Comparison of ENCODE assay signal across 8 cellular contexts in the genomic region with DNA sequence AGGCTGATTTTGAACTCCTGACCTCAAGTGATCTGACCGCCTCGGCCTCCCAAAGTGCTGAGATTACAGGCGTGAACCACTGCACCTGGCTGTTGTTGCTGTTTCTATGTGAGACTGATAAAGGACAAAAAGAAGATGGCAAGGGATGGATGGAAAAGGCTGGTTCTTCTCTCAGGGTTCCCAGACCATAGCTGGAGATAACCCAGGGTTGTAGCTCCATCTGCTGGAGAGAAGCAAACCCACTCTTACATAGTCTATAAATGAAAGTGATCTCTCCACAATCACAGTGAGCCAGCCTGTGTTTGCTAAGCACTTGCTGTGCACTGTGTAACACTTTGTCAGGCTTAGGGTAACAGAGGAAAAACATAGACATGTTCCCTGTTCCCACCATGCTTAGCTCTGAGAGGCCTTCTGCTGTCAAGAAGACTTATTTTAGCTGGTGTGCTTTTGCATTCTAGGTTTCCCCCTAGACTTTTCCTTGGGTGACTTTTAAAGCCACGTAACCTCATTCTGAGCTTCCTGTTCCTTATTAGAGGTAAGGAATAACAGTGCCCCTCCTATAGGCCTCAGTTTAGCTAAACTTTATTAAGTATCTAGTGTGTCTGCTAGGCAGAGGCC. TPM values are rescaled to one million over a fixed set of nuclear protein-coding genes. Genes with fewer than 3 reads are reported as not detected.
A peak's percentile ranks its signal among the peaks of the same experiment; 100 is the strongest.
DNase-seq lines count a peak whose midpoint lies in the region; ATAC-seq, FAIRE-seq and TF ChIP-seq lines count a peak whose summit lies in the region.

No MANE protein-coding gene starts in this region.

- H3K9me3 ChIP-seq in A549, result no peaks in the 10 kb centered on the region

- TF ChIP-seq CTCF in A549 (IDR thresholded peaks at IDR 0.05) (peak; percentile 90), GM13977 (IDR thresholded peaks at IDR 0.05; ENCODE audit: extremely low read depth, insufficient read depth, missing control alignments) (peak; percentile 77)

- TF ChIP-seq EP300 in A549 (IDR thresholded peaks at IDR 0.05), result no peak

- H3K4me2 ChIP-seq in A549, result peak overlapping the region; percentile 48

- peaks cover 74% of the 10 kb centered on the region for H3K4me1 ChIP-seq in A549

- peak; percentile 72 to 81 for DNase-seq in A549 (ENCODE audit: low read depth in 1 of 2, low spot score in 1 of 2)
- DNase-seq in GM13977 (ENCODE audit: low spot score), result peak; percentile 63
- peak; percentile 3 to 18 for DNase-seq in NCI-H187 (lab: John Stamatoyannopoulos, UW)
- peak; percentile 15 for DNase-seq in T-helper 9 cell
- peak; percentile 54 for DNase-seq in brain pericyte (ENCODE audit: low read depth, low spot score)
- DNase-seq in islet precursor cell, result peak; percentile 76
- DNase-seq in stimulated activated CD4-positive, alpha-beta T cell treated with anti-CD3 and anti-CD28 coated beads, Interleukin-15, amount 100 ng/mL, for 1 hour (ENCODE audit: low read depth in 1 of 2, low spot score in 1 of 2), result peak; percentile 5 to 7

- TF ChIP-seq RAD21 in A549 (conservative IDR thresholded peaks at IDR 0.05 in 1 of 2, IDR thresholded peaks at IDR 0.05 in 1 of 2), result peak; percentile 94 to 96

- peak overlapping the region; percentile 59 to 64 for H3K27ac ChIP-seq in A549

- WGBS in A549 (ENCODE audit: missing lambda C conversion rate), result 39% methylated on average over 4 of the region's 4 CpGs

- CTCF ChIA-PET in A549 (lab: Yijun Ruan, JAX), result interaction anchor here (0.6 to 2.9 kb wide), 48 partner anchors 8 to 644 kb away, joined by 3 to 44 read pairs (median 4); a partner anchor contains a TSS

- no peak for TF ChIP-seq POLR2A in A549 (IDR thresholded peaks at IDR 0.05; ENCODE audit: low read length)

- H3K4me3 ChIP-seq in A549, result no peak overlapping the region

- FAIRE-seq in A549 (lab: Jason Lieb, UNC), result no peak

- in situ Hi-C loops in GM13977 (cut with MboI; ENCODE audit: low pct_unique_long_range_greater_than_20kb, low sequenced_read_pairs, unreplicated experiment), result loop anchor here (25.0 kb wide), 2 partner anchors 122 to 197 kb away; a partner anchor contains a TSS

- POLR2A ChIA-PET in A549 (lab: Yijun Ruan, JAX), result interaction anchor here (1.0 to 1.6 kb wide), 5 partner anchors 9 to 368 kb away, joined by 3 to 8 read pairs (median 4); a partner anchor contains a TSS

- ATAC-seq in A549 (peak; percentile 83 to 88), HG02870 (IDR thresholded peaks at IDR 0.05; ENCODE audit: unreplicated experiment) (peak; percentile 66)

TF ChIP-seq in A549, 52 proteins besides CTCF, POLR2A, EP300 and RAD21:
- TF ChIP-seq SMC3 (IDR thresholded peaks at IDR 0.05) (peak; percentile 93), RARB (CRISPR knock-in tag; IDR thresholded peaks at IDR 0.05) (no peak), ZFP36 (IDR thresholded peaks at IDR 0.05; ENCODE audit: borderline replicate concordance, partially characterized antibody) (no peak), PHF8 (IDR thresholded peaks at IDR 0.05; ENCODE audit: borderline replicate concordance, low read depth) (no peak), TFCP2L1 (CRISPR knock-in tag; IDR thresholded peaks at IDR 0.05) (no peak), CHD4 (IDR thresholded peaks at IDR 0.05; ENCODE audit: borderline replicate concordance) (no peak)
TF ChIP-seq in A549: peak in this region for 1.

RNA-seq across cellular contexts. Expression of a gene that starts 49.7 kb away (rescaled TPM):
- polyA plus RNA-seq in A549 (2011; rRNA removed) (92.0 and 94.1 TPM in 2 replicates), A549 (2017; fragmentation: RNase III; extraction: RNeasy Plus Mini Kit Qiagen cat#74134 plus additional on column Dnase treatment) (37.5 to 42.5 TPM (median 40.0 TPM) in 3 replicates)
- 54.9 and 75.4 TPM in 2 replicates for polyA plus RNA-seq in A549 (2012; cell fraction: cytosol; rRNA removed)
- polyA plus RNA-seq in A549 (2012; cell fraction: nucleus; rRNA removed), result 24.6 and 27.2 TPM in 2 replicates
- 108 and 111 TPM in 2 replicates for polyA minus RNA-seq in A549 (2011; rRNA and poly(A)+ RNA removed)

Comparison
In these comparisons a context has a peak if more than half of its experiments do, and no peak if none do; other contexts are left out.
1. DNase-seq: peak in every context shown above with its lines; median percentile 76 in A549; 76 in islet precursor cell; 63 in GM13977; 54 in brain pericyte; 15 in T-helper 9 cell; 10 in NCI-H187; 6 in stimulated activated CD4-positive, alpha-beta T cell treated with anti-CD3 and anti-CD28 coated beads, Interleukin-15, amount 100 ng/mL, for 1 hour.